ENCODE assay signal across 1 cellular context in the genomic region with DNA sequence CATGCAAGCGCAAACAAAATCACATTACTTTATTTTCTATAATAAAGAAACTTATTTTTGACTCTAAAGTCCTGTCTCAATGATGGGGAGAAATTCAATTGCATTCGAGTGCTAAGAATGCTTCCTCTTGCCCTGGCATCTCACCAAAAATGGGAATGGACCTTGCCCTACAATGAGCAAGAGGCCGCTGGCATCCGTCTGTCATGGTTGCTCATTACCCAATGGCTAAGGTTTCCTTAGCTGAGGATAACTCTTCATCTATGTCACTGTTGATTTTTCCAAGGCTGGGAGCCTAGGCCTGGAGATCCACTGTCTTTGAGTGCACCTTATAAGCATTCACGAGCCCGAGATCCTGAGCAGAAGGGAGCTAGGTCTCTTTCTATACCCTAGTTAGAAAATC.
TF ChIP-seq lines count a peak whose summit lies in the region.

No MANE protein-coding gene starts in this region.

TF ChIP-seq in liver, 16 proteins besides CTCF, POLR2A, EP300 and RAD21 (continued from another document):
- TF ChIP-seq REST (IDR thresholded peaks at IDR 0.05), result no peak
